Comparison of ENCODE assay signal across 22 cellular contexts in genomic region chr6:38434051-38434450, GRCh38.
"Had no signal": no experiment of that assay in that cellular context is flagged by ENCODE, and none has a peak within 500 bp of the region (broad histone marks: within the 10 kb centered on the region; RNA-seq: fewer than 3 reads in every experiment).

No MANE protein-coding gene starts in this region.

- DNase-seq: Karpas-422; KG1; NCI-H1092; NCI-H1105 treated with DMSO at 0.1 percent for 48 hours; NCI-H1436; NCI-H187; NCI-H2029; NCI-H2081 treated with DMSO at 0.1 percent for 48 hours; NCI-H2171; NCI-H226; NCI-H446; NCI-H510A; NCI-H524 treated with DMSO at 0.1 percent for 48 hours; NCI-H69; NCI-H774; NK-92 treated with Interleukin-12 subunit alpha and Interleukin-12 subunit beta, amount 100 ng/mL, for 24 hours; PC-3; SHP77; SJCRH30 had no signal

- ATAC-seq: HepG2, Panc1, PC-3, SK-N-SH treated with all-trans-retinoic acid at 6 μM for 48 hours had no signal
